Comparison of ENCODE assay signal across 27 cellular contexts in genomic region chr2:166388488-166389070, GRCh38. TPM values are rescaled to one million over a fixed set of nuclear protein-coding genes. Genes with fewer than 3 reads are reported as not detected.
DNase-seq lines count a peak whose midpoint lies in the region; ATAC-seq, FAIRE-seq and TF ChIP-seq lines count a peak whose summit lies in the region.
"Had no signal": no experiment of that assay in that cellular context is flagged by ENCODE, and none has a peak within 500 bp of the region (broad histone marks: within the 10 kb centered on the region; RNA-seq: fewer than 3 reads in every experiment).

No MANE protein-coding gene starts in this region.

- TF ChIP-seq CTCF in heart right ventricle (IDR thresholded peaks at IDR 0.05): no peak
- no peak for TF ChIP-seq CTCF in K562 (IDR thresholded peaks at IDR 0.05 in 2 of 3, conservative IDR thresholded peaks at IDR 0.05 in 1 of 3; ENCODE audit: insufficient read depth in 2 of 3, low read depth in 1 of 3, low read length in 3 of 3)

- POLR2A ChIA-PET in K562 (lab: Yijun Ruan, JAX): interaction anchor here (0.8 to 1.2 kb wide), 3 partner anchors 9 to 17 kb away, joined by 3 to 4 read pairs (median 3); no protein-coding TSS in a partner anchor

- in situ Hi-C loops in K562 (cut with MboI): no loop called here

- H3K9me3 ChIP-seq in heart right ventricle: no peaks in the 10 kb centered on the region
- H3K9me3 ChIP-seq in K562 (replicated peaks; ENCODE audit: control insufficient read depth, insufficient read depth, low read depth, low read length): no peaks in the 10 kb centered on the region
- no peaks in the 10 kb centered on the region for H3K9me3 ChIP-seq in skeletal muscle satellite cell (replicated peaks; ENCODE audit: low read length)
- H3K9me3 ChIP-seq: gastrocnemius medialis, HAP-1, MG63, neutrophil, Peyer's patch, SJSA1, vagina had no signal

- no peak for TF ChIP-seq RAD21 in K562 (CRISPR knock-in tag; conservative IDR thresholded peaks at IDR 0.05 in 1 of 2, IDR thresholded peaks at IDR 0.05 in 1 of 2)

- H3K9ac ChIP-seq in K562 (ENCODE audit: insufficient read depth in 1 of 2, low read depth in 2 of 2, low read length in 2 of 2): no peak overlapping the region
- no peak overlapping the region for H3K9ac ChIP-seq in skeletal muscle satellite cell (ENCODE audit: low read depth, low read length)

- DNase-seq in heart right ventricle (no peak), cardiac septum (ENCODE audit: low spot score) (no peak), K562 (ENCODE audit: extremely low read depth in 1 of 4, low spot score in 3 of 4) (no peak), left kidney (ENCODE audit: low read depth, low spot score) (peak; percentile 6), Ammon's horn (ENCODE audit: low spot score) (no peak)
- DNase-seq: ACHN; activated gamma-delta T cell; cerebellar nuclear complex; effector CD4-positive, alpha-beta T cell; gastrocnemius medialis; islet precursor cell; mammary epithelial cell; MG63; NCI-H1417 treated with DMSO at 0.1 percent for 48 hours; NCI-H524 treated with DMSO at 0.1 percent for 48 hours; Peyer's patch; stimulated activated CD4-positive, alpha-beta T cell treated with anti-CD3 and anti-CD28 coated beads, Interleukin-4, amount 100 ng/mL, for 4 hours; stimulated activated naive CD4-positive, alpha-beta T cell had no signal

- no peaks in the 10 kb centered on the region for H3K79me2 ChIP-seq in K562 (ENCODE audit: control insufficient read depth, insufficient read depth, low read length)

- H2AFZ ChIP-seq in K562 (ENCODE audit: low read depth, low read length): peak overlapping the region; percentile 77

- 29 to 46% methylated on average over 3 of the region's 3 CpGs for WGBS in heart right ventricle, 2 donors
- 13% methylated on average over 3 of the region's 3 CpGs for WGBS in K562 (ENCODE audit: insufficient coverage, low coverage, missing lambda C conversion rate)

- ATAC-seq in heart right ventricle (peak in 6 of 8 donors; percentile 34 to 42 (median 42)), K562 (peak; percentile 36; the same call in 2 of the 3 replicates), HG03354 (IDR thresholded peaks at IDR 0.05; ENCODE audit: poor library complexity, severe bottlenecking, unreplicated experiment) (no peak), HG03039 (IDR thresholded peaks at IDR 0.05; ENCODE audit: unreplicated experiment) (no peak)
- ATAC-seq: gastrocnemius medialis had no signal

- H3K4me3 ChIP-seq in heart right ventricle (no peak overlapping the region), K562 (no peak overlapping the region), skeletal muscle satellite cell (ENCODE audit: low read length) (no peak overlapping the region)
- H3K4me3 ChIP-seq: gastrocnemius medialis, HAP-1, MG63, Peyer's patch, SJSA1, vagina had no signal

- H3K27me3 ChIP-seq in heart right ventricle (no peaks in the 10 kb centered on the region), K562 (ENCODE audit: control insufficient read depth in 2 of 2, insufficient read depth in 2 of 2, low read length in 2 of 2) (no peaks in the 10 kb centered on the region), skeletal muscle satellite cell (ENCODE audit: control insufficient read depth, insufficient read depth, low read length) (no peaks in the 10 kb centered on the region)
- H3K27me3 ChIP-seq: gastrocnemius medialis, MG63, neutrophil, Peyer's patch, SJSA1, vagina had no signal

- no peaks in the 10 kb centered on the region for H4K20me1 ChIP-seq in K562 (replicated peaks; ENCODE audit: control insufficient read depth, insufficient read depth, low read length)

- TF ChIP-seq EP300 in K562 (IDR thresholded peaks at IDR 0.05; ENCODE audit: low read length): no peak

- intact Hi-C loops in heart right ventricle (cut with DNase I): loop anchor here in 1 of 10 donors (5.0 kb wide), 1 partner anchor 754 kb away; no protein-coding TSS in a partner anchor
- intact Hi-C loops in cardiac septum (cut with DNase I): no loop called here
- intact Hi-C loops in K562 (cut with micrococcal nuclease): no loop called here

- CTCF ChIA-PET in K562 (lab: Yijun Ruan, JAX; ENCODE audit: low intra/inter-chr PET ratio): no interaction called here

- FAIRE-seq in K562 (lab: Jason Lieb, UNC): no peak

- H3K27ac ChIP-seq in heart right ventricle: no peak overlapping the region
- no peak overlapping the region for H3K27ac ChIP-seq in K562 (ENCODE audit: extremely low read depth, low read depth, low read length)
- H3K27ac ChIP-seq: C4-2B, gastrocnemius medialis, neutrophil, Peyer's patch, SJSA1, vagina had no signal

- BruUV-seq in K562 (replicated peaks; lab: Mats Ljungman, UMichigan): no TSS peak

- no peaks in the 10 kb centered on the region for H3K4me1 ChIP-seq in heart right ventricle
- peaks cover 0 to 10% of the 10 kb centered on the region in 2 experiments; a peak in 2 of 5 replicates for H3K4me1 ChIP-seq in K562 (replicated peaks in 1 of 2; ENCODE audit: control insufficient read depth in 2 of 2, insufficient read depth in 2 of 2, low read length in 2 of 2)
- peaks cover 8% of the 10 kb centered on the region for H3K4me1 ChIP-seq in skeletal muscle satellite cell (ENCODE audit: control insufficient read depth, insufficient read depth, low read length)
- H3K4me1 ChIP-seq: gastrocnemius medialis, HAP-1, Peyer's patch, SJSA1, vagina had no signal

- no peaks in the 10 kb centered on the region for H3K9me1 ChIP-seq in K562 (ENCODE audit: control insufficient read depth, insufficient read depth, low read length)

- TF ChIP-seq POLR2A in K562 (conservative IDR thresholded peaks at IDR 0.05): no peak

- H3K4me2 ChIP-seq in K562 (ENCODE audit: insufficient read depth, low read length): peak overlapping the region; percentile 5; the same call in 1 of the 2 replicates
- H3K4me2 ChIP-seq in skeletal muscle satellite cell (ENCODE audit: low read length): peak overlapping the region; percentile 26

- H3K36me3 ChIP-seq in heart right ventricle (no peaks in the 10 kb centered on the region), K562 (ENCODE audit: control insufficient read depth, insufficient read depth, low read length) (no peaks in the 10 kb centered on the region), skeletal muscle satellite cell (ENCODE audit: insufficient read depth, low read length) (no peaks in the 10 kb centered on the region)
- H3K36me3 ChIP-seq: gastrocnemius medialis, HAP-1, MG63, neutrophil, Peyer's patch, SJSA1, vagina had no signal

TF ChIP-seq in K562, 482 proteins besides CTCF, POLR2A, EP300 and RAD21 (continues in another document):
- TF ChIP-seq, protein P1, sequence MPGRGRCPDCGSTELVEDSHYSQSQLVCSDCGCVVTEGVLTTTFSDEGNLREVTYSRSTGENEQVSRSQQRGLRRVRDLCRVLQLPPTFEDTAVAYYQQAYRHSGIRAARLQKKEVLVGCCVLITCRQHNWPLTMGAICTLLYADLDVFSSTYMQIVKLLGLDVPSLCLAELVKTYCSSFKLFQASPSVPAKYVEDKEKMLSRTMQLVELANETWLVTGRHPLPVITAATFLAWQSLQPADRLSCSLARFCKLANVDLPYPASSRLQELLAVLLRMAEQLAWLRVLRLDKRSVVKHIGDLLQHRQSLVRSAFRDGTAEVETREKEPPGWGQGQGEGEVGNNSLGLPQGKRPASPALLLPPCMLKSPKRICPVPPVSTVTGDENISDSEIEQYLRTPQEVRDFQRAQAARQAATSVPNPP (IDR thresholded peaks at IDR 0.05; ENCODE audit: borderline replicate concordance, insufficient read depth, insufficient read length): no peak
- TF ChIP-seq ELF1 (tag; IDR thresholded peaks at IDR 0.05) (no peak), E2F1 (CRISPR knock-in tag; IDR thresholded peaks at IDR 0.05) (no peak), FOXK1 (CRISPR knock-in tag; IDR thresholded peaks at IDR 0.05; ENCODE audit: borderline replicate concordance) (no peak), ZNF785 (CRISPR knock-in tag; IDR thresholded peaks at IDR 0.05) (no peak), HMBOX1 (IDR thresholded peaks at IDR 0.05) (no peak)

RNA-seq across cellular contexts. Expression of gene SCN9A, which starts 12.8 kb away (rescaled TPM):
- total RNA-seq in heart right ventricle (1 to 10 TPM in 4 of 10 donors, under 1 TPM in 6; 0.32 to 2.9 (median 0.92) TPM), cardiac septum (0.75 TPM), K562 (2014; rRNA removed) (7.1 and 7.8 TPM in 2 replicates), K562 (2014; rRNA removed; fragmentation: Illumina TruSeq; extraction: Trizol) (10.8 and 11.4 TPM in 2 replicates), K562 (2015; rRNA removed; fragmentation: Illumina TruSeq; extraction: Trizol) (19.8 and 22.8 TPM in 2 replicates), K562 (2021) (8.5 and 10.4 TPM in 2 replicates)
- polyA plus RNA-seq in heart right ventricle (under 1 TPM; 0.10 to 0.59 TPM), K562 (2011; rRNA removed) (2.8 and 7.6 TPM in 2 replicates), K562 (2014; fragmentation: Illumina TruSeq; extraction: Trizol) (4.5 and 6.4 TPM in 2 replicates), K562 (2014; fragmentation: Nextera tagmentation; extraction: Ambion mirVana) (1 to 10 TPM; 1.4 to 1.5 TPM), K562 (2014; rRNA removed) (4.7 and 5.0 TPM in 2 replicates)
- 27.2 and 83.3 TPM in 2 replicates for total RNA-seq in K562 (2011; cell fraction: chromatin; rRNA removed; ENCODE audit: low replicate concordance)
- total RNA-seq in K562 (2011; cell fraction: nucleolus; rRNA removed): 14.2 and 21.1 TPM in 2 replicates
- 29.3 and 43.3 TPM in 2 replicates for total RNA-seq in K562 (2011; cell fraction: nucleoplasm; rRNA removed)
- polyA plus RNA-seq in K562 (2011; cell fraction: cytosol; rRNA removed): 1.3 and 2.4 TPM in 2 replicates
- 3.6 and 9.7 TPM in 2 replicates for polyA plus RNA-seq in K562 (2011; cell fraction: nucleus; rRNA removed)
- polyA plus RNA-seq in K562 (2012): 9.7 and 19.0 TPM in 2 replicates
- 15.1 and 27.6 TPM in 2 replicates for polyA minus RNA-seq in K562 (2011; rRNA and poly(A)+ RNA removed)
- polyA minus RNA-seq in K562 (2011; cell fraction: cytosol; rRNA and poly(A)+ RNA removed): 1.3 and 5.2 TPM in 2 replicates
- polyA minus RNA-seq in K562 (2011; cell fraction: nucleus; rRNA and poly(A)+ RNA removed): 14.8 and 27.5 TPM in 2 replicates
- 3.7 and 6.6 TPM in 2 replicates for total RNA-seq in skeletal muscle satellite cell (2012; rRNA removed)
- polyA plus RNA-seq: IgD-negative memory B cell had no signal

Comparison
In these comparisons a context has a peak if more than half of its experiments do, and no peak if none do; other contexts are left out.
1. ATAC-seq: peak in heart right ventricle (6 of 8) and K562 (single experiment); none in HG03354 (single experiment) and HG03039 (single experiment).